Comparison of ENCODE assay signal across 16 cellular contexts in the genomic region with DNA sequence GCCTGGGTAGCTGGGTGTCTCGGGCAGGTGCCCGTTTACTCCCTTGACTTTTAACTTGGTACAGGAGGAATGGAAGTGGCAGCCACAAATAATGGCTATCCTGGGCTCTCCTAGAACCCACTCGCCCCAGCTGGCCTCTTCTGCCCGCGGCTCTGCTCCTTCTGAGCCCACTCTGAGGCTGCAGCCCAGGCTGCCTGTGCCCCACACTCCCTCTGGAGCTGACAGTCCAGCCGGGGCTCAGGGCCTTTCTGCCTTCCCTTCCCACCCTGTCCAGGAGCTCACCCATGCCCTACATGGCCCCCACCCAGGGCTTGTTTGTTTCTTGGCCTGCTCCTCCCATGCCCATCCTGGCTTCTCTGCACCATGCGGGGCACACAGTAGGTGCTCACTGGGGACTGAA. TPM values are rescaled to one million over a fixed set of nuclear protein-coding genes. Genes with fewer than 3 reads are reported as not detected.
DNase-seq lines count a peak whose midpoint lies in the region; ATAC-seq and TF ChIP-seq lines count a peak whose summit lies in the region.
"Had no signal": no experiment of that assay in that cellular context is flagged by ENCODE, and none has a peak within 500 bp of the region (broad histone marks: within the 10 kb centered on the region; RNA-seq: fewer than 3 reads in every experiment).

No MANE protein-coding gene starts in this region.

- CTCF ChIA-PET in activated CD4-positive, alpha-beta T cell treated with anti-CD3 and anti-CD28 coated beads, Interleukin-2, amount 10 ng/mL, durations not matched to agents 7 days and 5 days (lab: Charles Lee): interaction anchor here (0.6 to 2.3 kb wide), 2 partner anchors 16 to 1152 kb away, joined by 3 to 8 read pairs; a partner anchor contains a TSS
- CTCF ChIA-PET in activated CD4-positive, alpha-beta T cell treated with anti-CD3 and anti-CD28 coated beads for 36 hours (lab: Charles Lee): interaction anchor here (1.2 to 1.3 kb wide), 2 partner anchors 11 to 18 kb away, joined by 3 to 5 read pairs; no protein-coding TSS in a partner anchor

- peaks cover 14% of the 10 kb centered on the region for H3K4me1 Mint-ChIP-seq in activated CD4-positive, alpha-beta T cell treated with anti-CD3 and anti-CD28 coated beads, Interleukin-2, amount 10 ng/mL, durations not matched to agents 7 days and 5 days
- H3K4me1 Mint-ChIP-seq in activated CD4-positive, alpha-beta T cell treated with anti-CD3 and anti-CD28 coated beads for 36 hours: no peaks in the 10 kb centered on the region
- peaks cover 6% of the 10 kb centered on the region for H3K4me1 Mint-ChIP-seq in activated naive CD8-positive, alpha-beta T cell treated with anti-CD3 and anti-CD28 coated beads, Interleukin-2, amount 10 ng/mL, durations not matched to agents 7 days and 5 days
- H3K4me1 Mint-ChIP-seq in activated naive CD8-positive, alpha-beta T cell treated with anti-CD3 and anti-CD28 coated beads, Interleukin-2, amount 50 U/mL, for 24 hours: no peaks in the 10 kb centered on the region
- H3K4me1 Mint-ChIP-seq in type B pancreatic cell (ENCODE audit: unreplicated experiment): no peaks in the 10 kb centered on the region

- intact Hi-C loops in activated CD4-positive, alpha-beta T cell treated with anti-CD3 and anti-CD28 coated beads for 36 hours (cut with DNase I, micrococcal nuclease): no loop called here

- POLR2A ChIA-PET in activated CD4-positive, alpha-beta T cell treated with anti-CD3 and anti-CD28 coated beads, Interleukin-2, amount 10 ng/mL, durations not matched to agents 7 days and 5 days (lab: Charles Lee): no interaction called here
- POLR2A ChIA-PET in activated CD4-positive, alpha-beta T cell treated with anti-CD3 and anti-CD28 coated beads for 36 hours (lab: Charles Lee): interaction anchor here (0.9 kb wide), 1 partner anchor 684 kb away, joined by 3 read pairs; no protein-coding TSS in a partner anchor
- POLR2A ChIA-PET in activated naive CD8-positive, alpha-beta T cell treated with anti-CD3 and anti-CD28 coated beads, Interleukin-2, amount 10 ng/mL, durations not matched to agents 7 days and 5 days (lab: Charles Lee): no interaction called here

- peak overlapping the region; percentile 39 for H3K27ac Mint-ChIP-seq in activated CD4-positive, alpha-beta T cell treated with anti-CD3 and anti-CD28 coated beads, Interleukin-2, amount 10 ng/mL, durations not matched to agents 7 days and 5 days
- no peak overlapping the region for H3K27ac Mint-ChIP-seq in activated CD4-positive, alpha-beta T cell treated with anti-CD3 and anti-CD28 coated beads for 36 hours
- peak overlapping the region; percentile 64 for H3K27ac Mint-ChIP-seq in activated naive CD8-positive, alpha-beta T cell treated with anti-CD3 and anti-CD28 coated beads, Interleukin-2, amount 10 ng/mL, durations not matched to agents 7 days and 5 days
- no peak overlapping the region for H3K27ac Mint-ChIP-seq in activated naive CD8-positive, alpha-beta T cell treated with anti-CD3 and anti-CD28 coated beads, Interleukin-2, amount 50 U/mL, for 24 hours
- peak overlapping the region; percentile 92 for H3K27ac Mint-ChIP-seq in type B pancreatic cell
- H3K27ac Mint-ChIP-seq: B cell; CD8-positive, alpha-beta T cell; GM23338; H9 had no signal

- no peak overlapping the region for H3K4me3 Mint-ChIP-seq in activated CD4-positive, alpha-beta T cell treated with anti-CD3 and anti-CD28 coated beads, Interleukin-2, amount 10 ng/mL, durations not matched to agents 7 days and 5 days
- H3K4me3 Mint-ChIP-seq in activated CD4-positive, alpha-beta T cell treated with anti-CD3 and anti-CD28 coated beads for 36 hours: no peak overlapping the region
- no peak overlapping the region for H3K4me3 Mint-ChIP-seq in activated naive CD8-positive, alpha-beta T cell treated with anti-CD3 and anti-CD28 coated beads, Interleukin-2, amount 10 ng/mL, durations not matched to agents 7 days and 5 days
- no peak overlapping the region for H3K4me3 Mint-ChIP-seq in activated naive CD8-positive, alpha-beta T cell treated with anti-CD3 and anti-CD28 coated beads, Interleukin-2, amount 50 U/mL, for 24 hours
- H3K4me3 Mint-ChIP-seq in type B pancreatic cell: no peak overlapping the region
- H3K4me3 Mint-ChIP-seq: B cell; CD4-positive, CD25-positive, alpha-beta regulatory T cell; CD8-positive, alpha-beta T cell; GM23338; H9 had no signal

- no peak for TF ChIP-seq CTCF in type B pancreatic cell (conservative IDR thresholded peaks at IDR 0.05)

- peaks cover 11% of the 10 kb centered on the region for H3K36me3 Mint-ChIP-seq in activated CD4-positive, alpha-beta T cell treated with anti-CD3 and anti-CD28 coated beads, Interleukin-2, amount 10 ng/mL, durations not matched to agents 7 days and 5 days (ENCODE audit: low read depth)
- H3K36me3 Mint-ChIP-seq in activated CD4-positive, alpha-beta T cell treated with anti-CD3 and anti-CD28 coated beads for 36 hours (ENCODE audit: low read depth): peaks cover 25% of the 10 kb centered on the region
- H3K36me3 Mint-ChIP-seq in activated naive CD8-positive, alpha-beta T cell treated with anti-CD3 and anti-CD28 coated beads, Interleukin-2, amount 10 ng/mL, durations not matched to agents 7 days and 5 days: peaks cover 7% of the 10 kb centered on the region
- peaks cover 32% of the 10 kb centered on the region for H3K36me3 Mint-ChIP-seq in activated naive CD8-positive, alpha-beta T cell treated with anti-CD3 and anti-CD28 coated beads, Interleukin-2, amount 50 U/mL, for 24 hours (ENCODE audit: low read depth)
- peaks cover 14% of the 10 kb centered on the region for H3K36me3 Mint-ChIP-seq in type B pancreatic cell

- H3K9me3 Mint-ChIP-seq in activated CD4-positive, alpha-beta T cell treated with anti-CD3 and anti-CD28 coated beads, Interleukin-2, amount 10 ng/mL, durations not matched to agents 7 days and 5 days: no peaks in the 10 kb centered on the region
- no peaks in the 10 kb centered on the region for H3K9me3 Mint-ChIP-seq in activated CD4-positive, alpha-beta T cell treated with anti-CD3 and anti-CD28 coated beads for 36 hours (ENCODE audit: low read depth)
- no peaks in the 10 kb centered on the region for H3K9me3 Mint-ChIP-seq in activated naive CD8-positive, alpha-beta T cell treated with anti-CD3 and anti-CD28 coated beads, Interleukin-2, amount 10 ng/mL, durations not matched to agents 7 days and 5 days
- H3K9me3 Mint-ChIP-seq in activated naive CD8-positive, alpha-beta T cell treated with anti-CD3 and anti-CD28 coated beads, Interleukin-2, amount 50 U/mL, for 24 hours: no peaks in the 10 kb centered on the region
- H3K9me3 Mint-ChIP-seq in type B pancreatic cell: no peaks in the 10 kb centered on the region
- H3K9me3 Mint-ChIP-seq: CD4-positive, CD25-positive, alpha-beta regulatory T cell; CD8-positive, alpha-beta T cell; GM23338; H9 had no signal

- no peak for ATAC-seq in activated CD4-positive, alpha-beta T cell treated with anti-CD3 and anti-CD28 coated beads for 36 hours
- no peak for ATAC-seq in activated naive CD8-positive, alpha-beta T cell treated with anti-CD3 and anti-CD28 coated beads, Interleukin-2, amount 10 ng/mL, durations not matched to agents 7 days and 5 days (ENCODE audit: low read depth)
- ATAC-seq in activated naive CD8-positive, alpha-beta T cell treated with anti-CD3 and anti-CD28 coated beads, Interleukin-2, amount 50 U/mL, for 24 hours: no peak
- ATAC-seq in GM18502 (IDR thresholded peaks at IDR 0.05; ENCODE audit: poor library complexity, unreplicated experiment): no peak
- ATAC-seq: CD8-positive, alpha-beta T cell; GM23338; HCT116 had no signal

- H3K27me3 Mint-ChIP-seq in activated CD4-positive, alpha-beta T cell treated with anti-CD3 and anti-CD28 coated beads, Interleukin-2, amount 10 ng/mL, durations not matched to agents 7 days and 5 days: no peaks in the 10 kb centered on the region
- no peaks in the 10 kb centered on the region for H3K27me3 Mint-ChIP-seq in activated CD4-positive, alpha-beta T cell treated with anti-CD3 and anti-CD28 coated beads for 36 hours
- no peaks in the 10 kb centered on the region for H3K27me3 Mint-ChIP-seq in activated naive CD8-positive, alpha-beta T cell treated with anti-CD3 and anti-CD28 coated beads, Interleukin-2, amount 10 ng/mL, durations not matched to agents 7 days and 5 days
- H3K27me3 Mint-ChIP-seq in activated naive CD8-positive, alpha-beta T cell treated with anti-CD3 and anti-CD28 coated beads, Interleukin-2, amount 50 U/mL, for 24 hours: no peaks in the 10 kb centered on the region
- no peaks in the 10 kb centered on the region for H3K27me3 Mint-ChIP-seq in type B pancreatic cell
- H3K27me3 Mint-ChIP-seq: B cell; CD4-positive, CD25-positive, alpha-beta regulatory T cell had no signal

- DNase-seq in activated CD4-positive, alpha-beta T cell treated with anti-CD3 and anti-CD28 coated beads, Interleukin-2, amount 10 ng/mL, durations not matched to agents 7 days and 5 days: no peak
- no peak for DNase-seq in activated CD4-positive, alpha-beta T cell treated with anti-CD3 and anti-CD28 coated beads for 36 hours
- DNase-seq in activated naive CD8-positive, alpha-beta T cell treated with anti-CD3 and anti-CD28 coated beads, Interleukin-2, amount 10 ng/mL, durations not matched to agents 7 days and 5 days: no peak
- DNase-seq in activated naive CD8-positive, alpha-beta T cell treated with anti-CD3 and anti-CD28 coated beads, Interleukin-2, amount 50 U/mL, for 24 hours: no peak
- DNase-seq in type B pancreatic cell (ENCODE audit: extremely low spot score, unreplicated experiment): no peak
- no peak for DNase-seq in UCSD-AML1 (lab: John Stamatoyannopoulos, UW; ENCODE audit: unreplicated experiment)
- DNase-seq: Caco-2; CD4-positive, CD25-positive, alpha-beta regulatory T cell; CD8-positive, alpha-beta T cell; DMS153; DND-41; H9 had no signal

RNA-seq across cellular contexts. Expression of a gene that starts 15.6 kb away (rescaled TPM):
- total RNA-seq in activated CD4-positive, alpha-beta T cell treated with anti-CD3 and anti-CD28 coated beads, Interleukin-2, amount 10 ng/mL, durations not matched to agents 7 days and 5 days: 10 to 100 TPM; 14.8 to 18.8 TPM
- total RNA-seq in activated CD4-positive, alpha-beta T cell treated with anti-CD3 and anti-CD28 coated beads for 36 hours: 10 to 100 TPM; 15.4 to 16.4 TPM
- total RNA-seq in activated naive CD8-positive, alpha-beta T cell treated with anti-CD3 and anti-CD28 coated beads, Interleukin-2, amount 10 ng/mL, durations not matched to agents 7 days and 5 days: 10 to 100 TPM; 13.9 to 17.3 TPM
- 10.8 and 16.4 TPM in 2 replicates for total RNA-seq in type B pancreatic cell (ENCODE audit: low replicate concordance)

RNA-seq across cellular contexts. Expression of a gene that starts 27.5 kb away (rescaled TPM):
- total RNA-seq in activated CD4-positive, alpha-beta T cell treated with anti-CD3 and anti-CD28 coated beads, Interleukin-2, amount 10 ng/mL, durations not matched to agents 7 days and 5 days: 10 to 100 TPM; 26.8 to 33.7 TPM
- total RNA-seq in activated CD4-positive, alpha-beta T cell treated with anti-CD3 and anti-CD28 coated beads for 36 hours: 10 to 100 TPM; 47.0 to 51.4 TPM
- 10 to 100 TPM; 29.8 to 35.6 TPM for total RNA-seq in activated naive CD8-positive, alpha-beta T cell treated with anti-CD3 and anti-CD28 coated beads, Interleukin-2, amount 10 ng/mL, durations not matched to agents 7 days and 5 days
- total RNA-seq in type B pancreatic cell (ENCODE audit: low replicate concordance): 29.5 and 34.2 TPM in 2 replicates

RNA-seq across cellular contexts. Expression of a gene that starts 27.6 kb away (rescaled TPM):
- total RNA-seq in activated CD4-positive, alpha-beta T cell treated with anti-CD3 and anti-CD28 coated beads, Interleukin-2, amount 10 ng/mL, durations not matched to agents 7 days and 5 days: 10 to 100 TPM in 1 of 2 experiments, 1 to 10 TPM in 1; 8.2 to 10.7 TPM
- total RNA-seq in activated CD4-positive, alpha-beta T cell treated with anti-CD3 and anti-CD28 coated beads for 36 hours: 1 to 10 TPM; 5.6 to 6.9 TPM
- 10 to 100 TPM in 1 of 2 experiments, 1 to 10 TPM in 1; 9.8 to 10.2 TPM for total RNA-seq in activated naive CD8-positive, alpha-beta T cell treated with anti-CD3 and anti-CD28 coated beads, Interleukin-2, amount 10 ng/mL, durations not matched to agents 7 days and 5 days
- total RNA-seq in type B pancreatic cell (ENCODE audit: low replicate concordance): 25.5 and 31.0 TPM in 2 replicates

RNA-seq across cellular contexts. Expression of a gene that starts 30.2 kb away (rescaled TPM):
- 1 to 10 TPM in 1 of 2 experiments, under 1 TPM in 1; 0.96 to 1.4 TPM for total RNA-seq in activated CD4-positive, alpha-beta T cell treated with anti-CD3 and anti-CD28 coated beads, Interleukin-2, amount 10 ng/mL, durations not matched to agents 7 days and 5 days
- 1 to 10 TPM; 6.5 to 6.6 TPM for total RNA-seq in activated CD4-positive, alpha-beta T cell treated with anti-CD3 and anti-CD28 coated beads for 36 hours
- 1 to 10 TPM; 2.4 to 2.7 TPM for total RNA-seq in activated naive CD8-positive, alpha-beta T cell treated with anti-CD3 and anti-CD28 coated beads, Interleukin-2, amount 10 ng/mL, durations not matched to agents 7 days and 5 days
- 17.7 and 26.3 TPM in 2 replicates for total RNA-seq in type B pancreatic cell (ENCODE audit: low replicate concordance)

Comparison
In these comparisons a context has a peak if more than half of its experiments do, and no peak if none do; other contexts are left out.
1. H3K27ac Mint-ChIP-seq: peak in activated CD4-positive, alpha-beta T cell treated with anti-CD3 and anti-CD28 coated beads, Interleukin-2, amount 10 ng/mL, durations not matched to agents 7 days and 5 days (single experiment), activated naive CD8-positive, alpha-beta T cell treated with anti-CD3 and anti-CD28 coated beads, Interleukin-2, amount 10 ng/mL, durations not matched to agents 7 days and 5 days (single experiment) and type B pancreatic cell (single experiment); none in activated CD4-positive, alpha-beta T cell treated with anti-CD3 and anti-CD28 coated beads for 36 hours (single experiment) and activated naive CD8-positive, alpha-beta T cell treated with anti-CD3 and anti-CD28 coated beads, Interleukin-2, amount 50 U/mL, for 24 hours (single experiment).